ENCODE assay signal across 1 cellular context in genomic region chr7:131692131-131692960, GRCh38.
TF ChIP-seq lines count a peak whose summit lies in the region.

No MANE protein-coding gene starts in this region.

TF ChIP-seq in SK-N-SH treated with all-trans-retinoic acid at 6 μM for 48 hours, 23 proteins besides CTCF, POLR2A, EP300 and RAD21 (continued from another document):
- TF ChIP-seq TSHZ2 (CRISPR knock-in tag; IDR thresholded peaks at IDR 0.05) (no peak), CSRNP3 (CRISPR knock-in tag; IDR thresholded peaks at IDR 0.05) (no peak)
